ENCODE assay signal across 22 cellular contexts in the genomic region with DNA sequence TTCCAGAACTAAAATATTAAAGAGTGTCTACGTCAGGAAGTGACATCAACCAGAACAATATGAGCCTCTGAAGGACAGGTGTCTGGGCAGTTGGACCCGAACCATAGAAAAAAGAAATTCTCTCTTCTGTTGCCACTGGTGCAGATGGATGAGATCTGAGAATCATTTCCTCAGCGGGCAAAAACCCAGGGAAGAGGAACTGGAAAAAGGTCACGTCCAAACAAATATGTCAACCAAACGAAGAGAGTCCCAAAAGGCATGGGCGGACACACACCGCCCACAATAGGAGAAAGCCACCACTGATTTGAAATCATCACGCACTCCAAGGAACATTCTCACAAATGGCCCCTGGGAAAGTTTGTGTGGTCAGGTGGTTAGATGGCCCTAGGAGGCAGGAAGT.
DNase-seq lines count a peak whose midpoint lies in the region; ATAC-seq lines count a peak whose summit lies in the region.
"Had no signal": no experiment of that assay in that cellular context is flagged by ENCODE, and none has a peak within 500 bp of the region (broad histone marks: within the 10 kb centered on the region; RNA-seq: fewer than 3 reads in every experiment).

No MANE protein-coding gene starts in this region.

- H3K4me3 ChIP-seq in right cardiac atrium (ENCODE audit: low read length): no peak overlapping the region
- no peak overlapping the region for H3K4me3 ChIP-seq in mesenchymal stem cell (ENCODE audit: insufficient read depth in 1 of 2, low read depth in 1 of 2, low read length in 2 of 2)
- H3K4me3 ChIP-seq: A549; BLaER1 treated with 17β-estradiol and CSF1 and Interleukin-3, amounts not matched to agents 10 nM and 100 nM; HAP-1 had no signal

- H2AFZ ChIP-seq in mesenchymal stem cell (ENCODE audit: low read depth, low read length): no peak overlapping the region

- no peaks in the 10 kb centered on the region for H3K36me3 ChIP-seq in mesenchymal stem cell (ENCODE audit: control insufficient read depth in 1 of 2, insufficient read depth in 2 of 2, low read depth in 1 of 2, low read length in 2 of 2)
- H3K36me3 ChIP-seq: BE2C, HAP-1 had no signal

- no peak overlapping the region for H3K4me2 ChIP-seq in mesenchymal stem cell (ENCODE audit: low read length, poor library complexity, severe bottlenecking)
- H3K4me2 ChIP-seq: A549; BLaER1 treated with 17β-estradiol and CSF1 and Interleukin-3, amounts not matched to agents 10 nM and 100 nM had no signal

- no peak overlapping the region for H3K27ac ChIP-seq in right cardiac atrium (ENCODE audit: low read length)
- H3K27ac ChIP-seq in mesenchymal stem cell (ENCODE audit: low read length, poor library complexity, severe bottlenecking): no peak overlapping the region
- H3K27ac ChIP-seq: A549; BLaER1 treated with 17β-estradiol and CSF1 and Interleukin-3, amounts not matched to agents 10 nM and 100 nM had no signal

- H3K79me1 ChIP-seq in mesenchymal stem cell (replicated peaks; ENCODE audit: low read length, poor library complexity, severe bottlenecking): no peaks in the 10 kb centered on the region

- no peak overlapping the region for H2BK120ac ChIP-seq in mesenchymal stem cell (ENCODE audit: low read depth, low read length)

- H2BK5ac ChIP-seq in mesenchymal stem cell (ENCODE audit: low read depth, low read length, poor library complexity, severe bottlenecking): no peak overlapping the region

- intact Hi-C loops in Right ventricle myocardium superior (cut with DNase I): no loop called here
- intact Hi-C loops in right cardiac atrium (cut with DNase I): no loop called here

- H3K4me1 ChIP-seq in right cardiac atrium (ENCODE audit: control insufficient read depth, insufficient read depth, low read length) (no peaks in the 10 kb centered on the region), mesenchymal stem cell (ENCODE audit: control insufficient read depth, insufficient read depth, low read depth, low read length) (no peaks in the 10 kb centered on the region)
- H3K4me1 ChIP-seq: A549, BE2C, HAP-1 had no signal

- no peak overlapping the region for H3K18ac ChIP-seq in mesenchymal stem cell (ENCODE audit: low read depth in 1 of 2, low read length in 2 of 2)

- no peak for DNase-seq in Right ventricle myocardium superior
- no peak for DNase-seq in right cardiac atrium
- DNase-seq in G401 (ENCODE audit: low spot score): peak; percentile 95
- peak; percentile 33 to 76 for DNase-seq in cerebellar nuclear complex (lab: John Stamatoyannopoulos, UW)
- no peak for DNase-seq in mesenchymal stem cell
- no peak for DNase-seq in glomerular visceral epithelial cell (ENCODE audit: extremely low spot score)
- DNase-seq in central memory CD4-positive, alpha-beta T cell: no peak
- DNase-seq: 8988T; ACHN; AML-193; BE2C; CD4-positive, alpha-beta T cell; CD8-positive, alpha-beta memory T cell; DMS 273 treated with DMSO at 0.1 percent for 48 hours; DMS79; EL; GF-D8; GOT3; HFFc6 had no signal

- no peak overlapping the region for H3K14ac ChIP-seq in mesenchymal stem cell (ENCODE audit: low read length in 2 of 2)

- no peak overlapping the region for H4K8ac ChIP-seq in mesenchymal stem cell (ENCODE audit: low read length)

- no peak overlapping the region for H3K4ac ChIP-seq in mesenchymal stem cell (ENCODE audit: low read depth in 1 of 2, low read length in 2 of 2)

- no peak overlapping the region for H3K9ac ChIP-seq in mesenchymal stem cell (ENCODE audit: low read length)
- H3K9ac ChIP-seq: BLaER1 treated with 17β-estradiol and CSF1 and Interleukin-3, amounts not matched to agents 10 nM and 100 nM had no signal

- peak overlapping the region; percentile 34 for H2BK15ac ChIP-seq in mesenchymal stem cell (ENCODE audit: low read depth, poor library complexity, severe bottlenecking)

- H3K23ac ChIP-seq in mesenchymal stem cell (ENCODE audit: low read length in 2 of 2): no peak overlapping the region

- H2AK5ac ChIP-seq in mesenchymal stem cell (ENCODE audit: low read length, severe bottlenecking): no peak overlapping the region

- WGBS in right cardiac atrium: 91% methylated on average over 8 of the region's 8 CpGs
- 78% methylated on average over 8 of the region's 8 CpGs for WGBS in mesenchymal stem cell

- H3K27me3 ChIP-seq in right cardiac atrium (ENCODE audit: control insufficient read depth, insufficient read depth) (no peaks in the 10 kb centered on the region), mesenchymal stem cell (ENCODE audit: control insufficient read depth in 1 of 2, insufficient read depth in 1 of 2, low read length in 2 of 2) (peaks cover 0 to 9% of the 10 kb centered on the region in 2 experiments)
- H3K27me3 ChIP-seq: BE2C; BLaER1 treated with 17β-estradiol and CSF1 and Interleukin-3, amounts not matched to agents 10 nM and 100 nM had no signal

- H3K9me3 ChIP-seq in right cardiac atrium (ENCODE audit: control insufficient read depth, low read length) (no peaks in the 10 kb centered on the region), mesenchymal stem cell (ENCODE audit: control insufficient read depth, low read length) (no peaks in the 10 kb centered on the region)
- H3K9me3 ChIP-seq: A549, BE2C, HAP-1 had no signal

- H2BK12ac ChIP-seq in mesenchymal stem cell (ENCODE audit: low read length in 2 of 2): no peak overlapping the region

- ATAC-seq in Right ventricle myocardium superior (ENCODE audit: poor library complexity) (peak; percentile 15), right cardiac atrium (no peak)
- ATAC-seq: A549 had no signal

- H4K91ac ChIP-seq in mesenchymal stem cell (ENCODE audit: low read length): peak overlapping the region; percentile 40

- in situ Hi-C loops in G401 (cut with HindIII; ENCODE audit: low sequenced_read_pairs): no loop called here

Comparison
In these comparisons a context has a peak if more than half of its experiments do, and no peak if none do; other contexts are left out.
1. DNase-seq: peak in G401 (single experiment) and cerebellar nuclear complex (2 of 2); none in Right ventricle myocardium superior (single experiment), right cardiac atrium (0 of 3), mesenchymal stem cell (single experiment), glomerular visceral epithelial cell (single experiment) and central memory CD4-positive, alpha-beta T cell (single experiment).